Comparison of ENCODE assay signal across 24 cellular contexts in the genomic region with DNA sequence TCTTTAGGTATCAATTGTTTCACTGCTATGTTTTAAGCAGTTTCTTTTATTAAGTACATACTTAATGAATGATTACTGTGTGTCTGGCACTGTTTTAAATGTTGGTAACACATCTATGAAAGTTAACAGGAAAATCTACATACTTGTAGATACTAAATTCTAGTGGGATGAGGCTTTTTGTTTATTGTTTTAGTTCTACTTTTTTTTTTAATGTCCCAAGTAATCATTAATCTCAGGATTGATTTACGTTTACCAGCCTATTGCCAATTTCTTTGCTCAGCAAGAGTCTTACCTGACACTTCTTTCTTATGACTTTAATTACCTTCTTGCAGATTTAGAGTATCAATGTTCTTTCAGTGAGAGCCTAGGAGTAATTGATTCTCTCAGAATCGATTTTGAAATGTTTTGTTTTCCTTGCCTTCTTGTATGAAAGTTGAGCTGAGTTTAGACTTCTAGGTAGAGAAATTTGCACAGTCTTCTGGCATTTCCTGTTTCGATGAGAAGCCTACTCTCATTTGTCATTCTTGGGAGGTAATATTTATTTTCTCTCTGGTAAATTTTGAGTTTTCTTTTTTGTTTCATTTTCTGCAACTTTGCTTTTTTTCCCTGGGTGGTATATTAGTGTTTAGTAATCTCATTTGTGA.
DNase-seq lines count a peak whose midpoint lies in the region; ATAC-seq, FAIRE-seq and TF ChIP-seq lines count a peak whose summit lies in the region.
"Had no signal": no experiment of that assay in that cellular context is flagged by ENCODE, and none has a peak within 500 bp of the region (broad histone marks: within the 10 kb centered on the region; RNA-seq: fewer than 3 reads in every experiment).

No MANE protein-coding gene starts in this region.

- no peak overlapping the region for H3K9ac ChIP-seq in HUES64 (ENCODE audit: low read depth, low read length)
- H3K9ac ChIP-seq in astrocyte (ENCODE audit: low read length): peak overlapping the region; percentile 29
- H3K9ac ChIP-seq in keratinocyte (ENCODE audit: control insufficient read depth, extremely low read depth, insufficient read depth, low read length): no peak overlapping the region
- H3K9ac ChIP-seq: BLaER1 had no signal

- H4K20me1 ChIP-seq in astrocyte (ENCODE audit: insufficient read depth, low read length) (no peaks in the 10 kb centered on the region), keratinocyte (ENCODE audit: control insufficient read depth, extremely low read depth, insufficient read depth, low read length) (no peaks in the 10 kb centered on the region)
- H4K20me1 ChIP-seq: BLaER1 had no signal

- no peaks in the 10 kb centered on the region for H3K9me1 ChIP-seq in keratinocyte (ENCODE audit: control insufficient read depth, extremely low read depth, insufficient read depth, low read length)

- H3K36me3 ChIP-seq in HUES64 (ENCODE audit: insufficient read depth, low read length) (no peaks in the 10 kb centered on the region), astrocyte (ENCODE audit: insufficient read depth, low read length) (no peaks in the 10 kb centered on the region), keratinocyte (ENCODE audit: control insufficient read depth in 2 of 2, extremely low read depth in 1 of 2, insufficient read depth in 2 of 2, low read length in 2 of 2) (no peaks in the 10 kb centered on the region)
- H3K36me3 ChIP-seq: BLaER1, heart left ventricle, spleen, WERI-Rb-1 had no signal

- no peaks in the 10 kb centered on the region for H3K36me3 Mint-ChIP-seq in astrocyte (ENCODE audit: low read depth, unreplicated experiment)
- H3K36me3 Mint-ChIP-seq: activated naive CD4-positive, alpha-beta T cell treated with anti-CD3 and anti-CD28 coated beads, Interleukin-2, amount 50 U/mL, for 72 hours; immature natural killer cell had no signal

- no peak for ATAC-seq in HG03460 (IDR thresholded peaks at IDR 0.05; ENCODE audit: unreplicated experiment)
- ATAC-seq: activated naive CD4-positive, alpha-beta T cell treated with anti-CD3 and anti-CD28 coated beads, Interleukin-2, amount 50 U/mL, for 72 hours; GM12878; heart left ventricle; naive thymus-derived CD4-positive, alpha-beta T cell; psoas muscle had no signal

- H3K4me3 ChIP-seq in HUES64 (ENCODE audit: low read length) (no peak overlapping the region), astrocyte (ENCODE audit: insufficient read depth, low read depth, low read length) (no peak overlapping the region), keratinocyte (ENCODE audit: control insufficient read depth in 2 of 3, extremely low read depth in 1 of 3, insufficient read depth in 2 of 3, low read depth in 1 of 3, low read length in 3 of 3) (no peak overlapping the region)
- H3K4me3 ChIP-seq: BLaER1, dorsolateral prefrontal cortex, GM12878, heart left ventricle, psoas muscle, spleen had no signal

- H3K27ac ChIP-seq in HUES64 (ENCODE audit: low read depth, low read length): peak overlapping the region; percentile 6; the same call in 1 of the 2 replicates
- H3K27ac ChIP-seq in astrocyte (ENCODE audit: low read depth, low read length): peak overlapping the region; percentile 11
- H3K27ac ChIP-seq in keratinocyte (ENCODE audit: control insufficient read depth, insufficient read depth, low read length): no peak overlapping the region
- H3K27ac ChIP-seq: BLaER1, dorsolateral prefrontal cortex, heart left ventricle, psoas muscle, spleen, WERI-Rb-1 had no signal

- H3K4me1 ChIP-seq in HUES64 (ENCODE audit: insufficient read depth, low read length): no peaks in the 10 kb centered on the region
- H3K4me1 ChIP-seq in astrocyte (ENCODE audit: insufficient read depth, low read length): peaks cover 12% of the 10 kb centered on the region
- H3K4me1 ChIP-seq in keratinocyte (ENCODE audit: control insufficient read depth, extremely low read depth, insufficient read depth, low read length): peaks cover 12% of the 10 kb centered on the region
- H3K4me1 ChIP-seq: BLaER1, spleen had no signal

- H2AFZ ChIP-seq in astrocyte (ENCODE audit: low read depth, low read length) (no peak overlapping the region), keratinocyte (ENCODE audit: control insufficient read depth, low read length) (peak overlapping the region; percentile 87)

- peak; percentile 26 for DNase-seq in astrocyte (ENCODE audit: low read depth)
- no peak for DNase-seq in keratinocyte (ENCODE audit: low read depth, low spot score)
- DNase-seq in SK-N-DZ (ENCODE audit: low spot score): no peak
- DNase-seq in amygdala (lab: John Stamatoyannopoulos, UW): no peak
- DNase-seq in HTR-8/SVneo (ENCODE audit: insufficient read length, low spot score): no peak
- DNase-seq: activated CD4-positive, alpha-beta memory T cell treated with anti-CD3 and anti-CD28 coated beads, Interleukin-2, amount 10 ng/mL, durations not matched to agents 7 days and 5 days; activated T-cell treated with anti-CD3 and anti-CD28 coated beads, Interleukin-2, amount 50 U/mL, for 48 hours; dorsolateral prefrontal cortex; heart left ventricle; immature natural killer cell; naive thymus-derived CD4-positive, alpha-beta T cell; NCI-H1436 treated with DMSO at 0.1 percent for 48 hours; NK-92 treated with Interleukin-12 subunit alpha and Interleukin-12 subunit beta, amount 100 ng/mL, for 24 hours; psoas muscle; spleen; stimulated activated CD8-positive, alpha-beta memory T cell treated with anti-CD3 and anti-CD28 coated beads, Interleukin-4, amount 100 ng/mL, for 48 hours; substantia nigra; WERI-Rb-1 had no signal

- H3K4me2 ChIP-seq in astrocyte (ENCODE audit: low read length): peak overlapping the region; percentile 71
- peak overlapping the region; percentile 14 for H3K4me2 ChIP-seq in keratinocyte (ENCODE audit: control insufficient read depth, extremely low read depth, insufficient read depth, low read depth, low read length)
- H3K4me2 ChIP-seq: BLaER1 had no signal

- H3K79me2 ChIP-seq in astrocyte (ENCODE audit: insufficient read depth, low read length) (no peaks in the 10 kb centered on the region), keratinocyte (ENCODE audit: control insufficient read depth, insufficient read depth, low read length) (no peaks in the 10 kb centered on the region)

- H3K9me3 ChIP-seq in HUES64 (ENCODE audit: insufficient read depth, low read depth, low read length) (peaks cover 2% of the 10 kb centered on the region; the same call in 1 of the 2 replicates), astrocyte (ENCODE audit: insufficient read depth, low read depth, low read length) (no peaks in the 10 kb centered on the region), keratinocyte (ENCODE audit: control insufficient read depth, low read depth, low read length) (no peaks in the 10 kb centered on the region)
- H3K9me3 ChIP-seq: BLaER1, psoas muscle had no signal

- peak overlapping the region; percentile 91 for H3K27ac Mint-ChIP-seq in astrocyte (ENCODE audit: unreplicated experiment)
- H3K27ac Mint-ChIP-seq: activated CD4-positive, alpha-beta memory T cell treated with anti-CD3 and anti-CD28 coated beads, Interleukin-2, amount 10 ng/mL, durations not matched to agents 7 days and 5 days; activated naive CD4-positive, alpha-beta T cell treated with anti-CD3 and anti-CD28 coated beads, Interleukin-2, amount 50 U/mL, for 72 hours; immature natural killer cell; naive thymus-derived CD4-positive, alpha-beta T cell; T-helper 1 cell treated with Interleukin-12 subunit alpha and Interleukin-12 subunit beta and Interleukin-4 antibody, amounts not matched to agents 30 μg/mL and 1 μg/mL, for 36 hours had no signal

- WGBS in HUES64: 88% methylated on average over 3 of the region's 3 CpGs

- H3K4me3 Mint-ChIP-seq in astrocyte (ENCODE audit: unreplicated experiment): no peak overlapping the region
- H3K4me3 Mint-ChIP-seq: activated CD4-positive, alpha-beta memory T cell treated with anti-CD3 and anti-CD28 coated beads, Interleukin-2, amount 10 ng/mL, durations not matched to agents 7 days and 5 days; immature natural killer cell; naive thymus-derived CD4-positive, alpha-beta T cell; T-helper 1 cell treated with Interleukin-12 subunit alpha and Interleukin-12 subunit beta and Interleukin-4 antibody, amounts not matched to agents 30 μg/mL and 1 μg/mL, for 36 hours had no signal

- no peaks in the 10 kb centered on the region for H3K27me3 ChIP-seq in HUES64 (ENCODE audit: insufficient read depth, low read length)
- no peaks in the 10 kb centered on the region for H3K27me3 ChIP-seq in astrocyte (ENCODE audit: insufficient read depth, low read length)
- H3K27me3 ChIP-seq in keratinocyte (ENCODE audit: control insufficient read depth, extremely low read depth, insufficient read depth, low read length): no peaks in the 10 kb centered on the region
- H3K27me3 ChIP-seq: BLaER1, dorsolateral prefrontal cortex, heart left ventricle, spleen had no signal

- peaks cover 18% of the 10 kb centered on the region for H3K4me1 Mint-ChIP-seq in astrocyte (ENCODE audit: low read depth, unreplicated experiment)
- H3K4me1 Mint-ChIP-seq: activated CD4-positive, alpha-beta memory T cell treated with anti-CD3 and anti-CD28 coated beads, Interleukin-2, amount 10 ng/mL, durations not matched to agents 7 days and 5 days; immature natural killer cell; naive thymus-derived CD4-positive, alpha-beta T cell had no signal

- TF ChIP-seq CTCF in astrocyte (IDR thresholded peaks at IDR 0.05; ENCODE audit: insufficient read depth, low read depth, low read length): no peak
- TF ChIP-seq CTCF in keratinocyte (optimal IDR thresholded peaks at IDR 0.05 in 1 of 3, IDR thresholded peaks at IDR 0.05 in 1 of 3, conservative IDR thresholded peaks at IDR 0.05 in 1 of 3; ENCODE audit: extremely low read depth in 1 of 3, insufficient read depth in 2 of 3, low read length in 3 of 3): no peak

- dilution Hi-C loops in keratinocyte (cut with MboI; ENCODE audit: extremely low pct_ligation_motif_present, low sequenced_read_pairs): no loop called here

- H3K27me3 Mint-ChIP-seq in astrocyte (ENCODE audit: low read depth, unreplicated experiment): no peaks in the 10 kb centered on the region
- H3K27me3 Mint-ChIP-seq: activated CD4-positive, alpha-beta memory T cell treated with anti-CD3 and anti-CD28 coated beads, Interleukin-2, amount 10 ng/mL, durations not matched to agents 7 days and 5 days; naive thymus-derived CD4-positive, alpha-beta T cell had no signal

- H3K9me3 Mint-ChIP-seq in astrocyte (ENCODE audit: unreplicated experiment): peaks cover 2% of the 10 kb centered on the region

- peak; percentile 87 for FAIRE-seq in astrocyte (lab: Jason Lieb, UNC)
- peak; percentile 26 for FAIRE-seq in keratinocyte (lab: Jason Lieb, UNC)
- no peak for FAIRE-seq in HTR-8/SVneo (lab: Jason Lieb, UNC)
- FAIRE-seq: GM12878 had no signal
